In the genomic region with DNA sequence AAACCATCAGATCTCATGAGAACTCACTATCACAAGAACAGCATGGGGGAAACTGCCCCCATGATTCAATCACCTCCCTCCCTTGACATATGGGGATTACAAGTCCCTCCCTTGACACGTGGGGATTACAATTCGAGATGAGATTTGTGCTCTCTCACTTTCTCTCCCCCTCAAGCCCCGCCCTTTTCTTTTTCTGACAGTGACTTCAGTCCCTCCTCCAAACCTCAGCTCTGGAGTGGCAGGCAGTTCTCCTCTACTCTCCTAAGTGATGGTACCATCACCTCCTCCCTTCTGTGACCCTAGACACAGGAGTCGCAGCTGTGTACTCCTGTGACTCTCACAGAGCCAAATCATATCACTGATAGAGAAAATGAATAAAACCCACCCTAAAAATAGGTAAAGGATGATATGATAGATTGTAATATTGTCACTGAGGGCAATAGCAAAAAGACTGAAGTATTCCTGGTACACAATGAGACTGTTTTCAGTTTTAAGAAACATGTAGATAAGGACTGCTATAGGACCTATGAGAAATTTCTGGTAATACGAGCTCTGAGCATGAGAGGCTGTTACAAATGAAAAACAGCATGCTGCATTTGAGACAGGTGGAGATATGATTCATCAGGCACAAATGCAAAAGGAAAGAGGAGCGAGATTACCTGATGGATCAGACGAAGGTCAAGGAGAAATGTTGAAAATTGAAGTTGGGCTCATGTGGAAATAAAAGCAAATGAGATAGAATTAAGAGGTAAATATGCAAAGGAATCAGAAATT, we compare ENCODE assay signal across 24 cellular contexts.
DNase-seq lines count a peak whose midpoint lies in the region; ATAC-seq, FAIRE-seq and TF ChIP-seq lines count a peak whose summit lies in the region.
"Had no signal": no experiment of that assay in that cellular context is flagged by ENCODE, and none has a peak within 500 bp of the region (broad histone marks: within the 10 kb centered on the region; RNA-seq: fewer than 3 reads in every experiment).

No MANE protein-coding gene starts in this region.

- peak; percentile 97 for FAIRE-seq in astrocyte (lab: Jason Lieb, UNC)
- FAIRE-seq: kidney, RCC 7860 had no signal

- TF ChIP-seq POLR2A in transverse colon (IDR thresholded peaks at IDR 0.05), result no peak

- H3K4me2 ChIP-seq in astrocyte (ENCODE audit: low read length), result no peak overlapping the region
- no peak overlapping the region for H3K4me2 ChIP-seq in smooth muscle cell

- H3K79me2 ChIP-seq in astrocyte (ENCODE audit: insufficient read depth, low read length), result no peaks in the 10 kb centered on the region
- H3K79me2 ChIP-seq in smooth muscle cell (ENCODE audit: low read depth), result no peaks in the 10 kb centered on the region

- no peaks in the 10 kb centered on the region for H3K36me3 Mint-ChIP-seq in activated CD4-positive, alpha-beta T cell treated with anti-CD3 and anti-CD28 coated beads for 36 hours (ENCODE audit: low read depth)
- no peaks in the 10 kb centered on the region for H3K36me3 Mint-ChIP-seq in astrocyte (ENCODE audit: low read depth, unreplicated experiment)

- CTCF ChIA-PET in activated CD4-positive, alpha-beta T cell treated with anti-CD3 and anti-CD28 coated beads for 36 hours (lab: Charles Lee), result no interaction called here

- H3K36me3 ChIP-seq in astrocyte (ENCODE audit: insufficient read depth, low read length) (no peaks in the 10 kb centered on the region), smooth muscle cell (ENCODE audit: low read depth) (no peaks in the 10 kb centered on the region), transverse colon (no peaks in the 10 kb centered on the region)
- H3K36me3 ChIP-seq: esophagus squamous epithelium, gastroesophageal sphincter, spleen, tibial nerve had no signal

- H3K9me3 Mint-ChIP-seq in activated CD4-positive, alpha-beta T cell treated with anti-CD3 and anti-CD28 coated beads for 36 hours (ENCODE audit: low read depth), result no peaks in the 10 kb centered on the region
- H3K9me3 Mint-ChIP-seq in astrocyte (ENCODE audit: unreplicated experiment), result no peaks in the 10 kb centered on the region
- H3K9me3 Mint-ChIP-seq: activated naive CD8-positive, alpha-beta T cell treated with anti-CD3 and anti-CD28 coated beads, Interleukin-2, amount 50 U/mL, for 24 hours; stimulated activated naive CD8-positive, alpha-beta T cell treated with anti-CD3 and anti-CD28 coated beads, Interleukin-15, amount 100 ng/mL, for 72 hours; T-helper 1 cell treated with Interleukin-12 subunit alpha and Interleukin-12 subunit beta and Interleukin-4 antibody, amounts not matched to agents 30 μg/mL and 1 μg/mL, for 36 hours had no signal

- in situ Hi-C loops in transverse colon (cut with MboI; ENCODE audit: low pct_ligation_motif_present in 1 of 4, low pct_unique_long_range_greater_than_20kb in 1 of 4, low sequenced_read_pairs in 3 of 4), result loop anchor here in 1 of 4 donors (25.0 kb wide), 1 partner anchor 566 kb away; no protein-coding TSS in a partner anchor

- peak; percentile 3 for DNase-seq in activated CD4-positive, alpha-beta T cell treated with anti-CD3 and anti-CD28 coated beads for 36 hours
- DNase-seq in activated CD4-positive, alpha-beta T cell treated with anti-CD3 and anti-CD28 coated beads, Interleukin-2, amount 50 U/mL, for 4 hours, result no peak
- DNase-seq in NCI-H226 (peak; percentile 3), astrocyte (ENCODE audit: low read depth) (no peak), smooth muscle cell (lab: John Stamatoyannopoulos, UW; ENCODE audit: unreplicated experiment) (no peak), coronary artery (ENCODE audit: low spot score) (no peak), transverse colon (no peak), hippocampal formation (lab: John Stamatoyannopoulos, UW) (no peak)
- DNase-seq: activated effector memory CD4-positive, alpha-beta T cell treated with Interleukin-2 at 50 U/mL for 16 hours; activated naive CD8-positive, alpha-beta T cell treated with anti-CD3 and anti-CD28 coated beads, Interleukin-2, amount 50 U/mL, for 24 hours; body of pancreas; DND-41; effector memory CD4-positive, alpha-beta T cell; esophagus squamous epithelium; kidney; NK-92 treated with Interleukin-12 subunit alpha and Interleukin-12 subunit beta, amount 100 ng/mL, for 24 hours; spleen; stimulated activated CD4-positive, alpha-beta T cell treated with anti-CD3 and anti-CD28 coated beads, Interleukin-4, amount 100 ng/mL, for 4 hours; stimulated activated naive CD8-positive, alpha-beta T cell treated with anti-CD3 and anti-CD28 coated beads, Interleukin-15, amount 100 ng/mL, for 72 hours had no signal

- no peak overlapping the region for H3K9ac ChIP-seq in astrocyte (ENCODE audit: low read length)
- no peak overlapping the region for H3K9ac ChIP-seq in smooth muscle cell (ENCODE audit: low read depth)

- H3F3A ChIP-seq in smooth muscle cell (ENCODE audit: low read depth), result no peaks in the 10 kb centered on the region

- H3K4me3 ChIP-seq in astrocyte (ENCODE audit: insufficient read depth, low read depth, low read length), result no peak overlapping the region
- no peak overlapping the region for H3K4me3 ChIP-seq in smooth muscle cell
- no peak overlapping the region for H3K4me3 ChIP-seq in coronary artery
- no peak overlapping the region for H3K4me3 ChIP-seq in transverse colon
- H3K4me3 ChIP-seq: body of pancreas, esophagus squamous epithelium, gastroesophageal sphincter, spleen, tibial nerve had no signal

- no peak for TF ChIP-seq EP300 in transverse colon (IDR thresholded peaks at IDR 0.05; ENCODE audit: low read depth)

- TF ChIP-seq CTCF in astrocyte (IDR thresholded peaks at IDR 0.05; ENCODE audit: insufficient read depth, low read depth, low read length) (no peak), smooth muscle cell (IDR thresholded peaks at IDR 0.05; ENCODE audit: borderline replicate concordance, insufficient read depth, poor library complexity, severe bottlenecking) (no peak), coronary artery (IDR thresholded peaks at IDR 0.05) (no peak), transverse colon (IDR thresholded peaks at IDR 0.05) (no peak)

- H3K27me3 Mint-ChIP-seq in activated CD4-positive, alpha-beta T cell treated with anti-CD3 and anti-CD28 coated beads for 36 hours, result no peaks in the 10 kb centered on the region
- H3K27me3 Mint-ChIP-seq in astrocyte (ENCODE audit: low read depth, unreplicated experiment), result no peaks in the 10 kb centered on the region
- H3K27me3 Mint-ChIP-seq: stimulated activated naive CD8-positive, alpha-beta T cell treated with anti-CD3 and anti-CD28 coated beads, Interleukin-15, amount 100 ng/mL, for 72 hours had no signal

- H3K9me3 ChIP-seq in astrocyte (ENCODE audit: insufficient read depth, low read depth, low read length) (no peaks in the 10 kb centered on the region), smooth muscle cell (replicated peaks; ENCODE audit: low read depth) (no peaks in the 10 kb centered on the region), transverse colon (no peaks in the 10 kb centered on the region)
- H3K9me3 ChIP-seq: body of pancreas, esophagus squamous epithelium, gastroesophageal sphincter, spleen, tibial nerve had no signal

- H3K4me1 ChIP-seq in astrocyte (ENCODE audit: insufficient read depth, low read length) (no peaks in the 10 kb centered on the region), smooth muscle cell (ENCODE audit: low read depth) (no peaks in the 10 kb centered on the region), transverse colon (no peaks in the 10 kb centered on the region)
- H3K4me1 ChIP-seq: body of pancreas, esophagus squamous epithelium, gastroesophageal sphincter, spleen, tibial nerve had no signal

- H2AFZ ChIP-seq in astrocyte (ENCODE audit: low read depth, low read length), result no peak overlapping the region
- H2AFZ ChIP-seq in smooth muscle cell (ENCODE audit: low read depth), result no peak overlapping the region

- no peaks in the 10 kb centered on the region for H3K27me3 ChIP-seq in astrocyte (ENCODE audit: insufficient read depth, low read length)
- no peaks in the 10 kb centered on the region for H3K27me3 ChIP-seq in smooth muscle cell (ENCODE audit: low read depth)
- H3K27me3 ChIP-seq in transverse colon, result no peaks in the 10 kb centered on the region
- H3K27me3 ChIP-seq: body of pancreas, esophagus squamous epithelium, gastroesophageal sphincter had no signal

- H3K4me1 Mint-ChIP-seq in activated CD4-positive, alpha-beta T cell treated with anti-CD3 and anti-CD28 coated beads for 36 hours, result no peaks in the 10 kb centered on the region
- peaks cover 11% of the 10 kb centered on the region for H3K4me1 Mint-ChIP-seq in astrocyte (ENCODE audit: low read depth, unreplicated experiment)
- H3K4me1 Mint-ChIP-seq: activated naive CD8-positive, alpha-beta T cell treated with anti-CD3 and anti-CD28 coated beads, Interleukin-2, amount 50 U/mL, for 24 hours; stimulated activated naive CD8-positive, alpha-beta T cell treated with anti-CD3 and anti-CD28 coated beads, Interleukin-15, amount 100 ng/mL, for 72 hours had no signal

- no peak for ATAC-seq in activated CD4-positive, alpha-beta T cell treated with anti-CD3 and anti-CD28 coated beads for 36 hours
- ATAC-seq: activated naive CD8-positive, alpha-beta T cell treated with anti-CD3 and anti-CD28 coated beads, Interleukin-2, amount 50 U/mL, for 24 hours; body of pancreas; gastroesophageal sphincter; stimulated activated naive CD8-positive, alpha-beta T cell treated with anti-CD3 and anti-CD28 coated beads, Interleukin-15, amount 100 ng/mL, for 72 hours had no signal

- no peak overlapping the region for H3K4me3 Mint-ChIP-seq in activated CD4-positive, alpha-beta T cell treated with anti-CD3 and anti-CD28 coated beads for 36 hours
- H3K4me3 Mint-ChIP-seq in astrocyte (ENCODE audit: unreplicated experiment), result no peak overlapping the region
- H3K4me3 Mint-ChIP-seq: activated naive CD8-positive, alpha-beta T cell treated with anti-CD3 and anti-CD28 coated beads, Interleukin-2, amount 50 U/mL, for 24 hours; stimulated activated naive CD8-positive, alpha-beta T cell treated with anti-CD3 and anti-CD28 coated beads, Interleukin-15, amount 100 ng/mL, for 72 hours; T-helper 1 cell treated with Interleukin-12 subunit alpha and Interleukin-12 subunit beta and Interleukin-4 antibody, amounts not matched to agents 30 μg/mL and 1 μg/mL, for 36 hours had no signal

- intact Hi-C loops in activated CD4-positive, alpha-beta T cell treated with anti-CD3 and anti-CD28 coated beads for 36 hours (cut with DNase I, micrococcal nuclease), result no loop called here
- intact Hi-C loops in transverse colon (cut with DNase I; ENCODE audit: low total_unique reads), result no loop called here

- H4K20me1 ChIP-seq in astrocyte (ENCODE audit: insufficient read depth, low read length), result no peaks in the 10 kb centered on the region
- H4K20me1 ChIP-seq in smooth muscle cell (ENCODE audit: low read depth), result no peaks in the 10 kb centered on the region

- no peak overlapping the region for H3K27ac Mint-ChIP-seq in activated CD4-positive, alpha-beta T cell treated with anti-CD3 and anti-CD28 coated beads for 36 hours
- H3K27ac Mint-ChIP-seq in astrocyte (ENCODE audit: unreplicated experiment), result no peak overlapping the region
- H3K27ac Mint-ChIP-seq: activated naive CD8-positive, alpha-beta T cell treated with anti-CD3 and anti-CD28 coated beads, Interleukin-2, amount 50 U/mL, for 24 hours; stimulated activated naive CD8-positive, alpha-beta T cell treated with anti-CD3 and anti-CD28 coated beads, Interleukin-15, amount 100 ng/mL, for 72 hours; T-helper 1 cell treated with Interleukin-12 subunit alpha and Interleukin-12 subunit beta and Interleukin-4 antibody, amounts not matched to agents 30 μg/mL and 1 μg/mL, for 36 hours had no signal

- POLR2A ChIA-PET in activated CD4-positive, alpha-beta T cell treated with anti-CD3 and anti-CD28 coated beads for 36 hours (lab: Charles Lee), result no interaction called here

- H3K27ac ChIP-seq in astrocyte (ENCODE audit: low read depth, low read length) (no peak overlapping the region), smooth muscle cell (ENCODE audit: low read depth) (peak overlapping the region; percentile 48), coronary artery (no peak overlapping the region), transverse colon (no peak overlapping the region)
- H3K27ac ChIP-seq: body of pancreas, esophagus squamous epithelium, gastroesophageal sphincter, HL-60, spleen, tibial nerve had no signal

- WGBS in smooth muscle cell (ENCODE audit: low lambda C conversion rate), result 66% methylated on average over 7 of the region's 7 CpGs
- 61 to 68% methylated on average over 4 to 7 of the region's 7 CpGs for WGBS in transverse colon (ENCODE audit: low coverage in 1 of 2), 2 donors

Comparison
In these comparisons a context has a peak if more than half of its experiments do, and no peak if none do; other contexts are left out.
1. DNase-seq: peak in activated CD4-positive, alpha-beta T cell treated with anti-CD3 and anti-CD28 coated beads for 36 hours (single experiment) and NCI-H226 (single experiment); none in activated CD4-positive, alpha-beta T cell treated with anti-CD3 and anti-CD28 coated beads, Interleukin-2, amount 50 U/mL, for 4 hours (0 of 2), astrocyte (single experiment), smooth muscle cell (single experiment), coronary artery (single experiment), transverse colon (single experiment) and hippocampal formation (0 of 2).